In genomic region chr6:44674226-44675155, GRCh38 we compare ENCODE assay signal across 28 cellular contexts.
A peak's percentile ranks its signal among the peaks of the same experiment; 100 is the strongest.
DNase-seq lines count a peak whose midpoint lies in the region; ATAC-seq and TF ChIP-seq lines count a peak whose summit lies in the region.
"Had no signal": no experiment of that assay in that cellular context is flagged by ENCODE, and none has a peak within 500 bp of the region (broad histone marks: within the 10 kb centered on the region; RNA-seq: fewer than 3 reads in every experiment).

No MANE protein-coding gene starts in this region.

- H3K36me3 Mint-ChIP-seq in naive thymus-derived CD8-positive, alpha-beta T cell: no peaks in the 10 kb centered on the region
- H3K36me3 Mint-ChIP-seq: activated naive CD8-positive, alpha-beta T cell treated with anti-CD3 and anti-CD28 coated beads, Interleukin-2, amount 10 ng/mL, durations not matched to agents 7 days and 5 days; mesothelial cell of epicardium; naive thymus-derived CD4-positive, alpha-beta T cell had no signal

- H3K4me3 Mint-ChIP-seq in naive thymus-derived CD8-positive, alpha-beta T cell: no peak overlapping the region
- H3K4me3 Mint-ChIP-seq: activated naive CD8-positive, alpha-beta T cell treated with anti-CD3 and anti-CD28 coated beads, Interleukin-2, amount 10 ng/mL, durations not matched to agents 7 days and 5 days; activated T-helper 17 cell treated with anti-CD3 and anti-CD28 coated beads, Interleukin-2, amount 50 U/mL, for 72 hours; HFFc6; mesothelial cell of epicardium; naive thymus-derived CD4-positive, alpha-beta T cell; stimulated activated naive CD8-positive, alpha-beta T cell treated with anti-CD3 and anti-CD28 coated beads, Interleukin-15, amount 100 ng/mL, for 72 hours had no signal

- POLR2A ChIA-PET in naive thymus-derived CD8-positive, alpha-beta T cell (lab: Charles Lee): no interaction called here

- H3K4me1 ChIP-seq in mammary epithelial cell (ENCODE audit: insufficient read depth, low read length) (peaks cover 37% of the 10 kb centered on the region), hepatocyte (ENCODE audit: insufficient read depth) (no peaks in the 10 kb centered on the region)
- H3K4me1 ChIP-seq: BLaER1, heart left ventricle, left lung, right lobe of liver, thyroid gland had no signal

- CTCF ChIA-PET in mammary epithelial cell (lab: Charles Lee; ENCODE audit: low non-redundant PET): no interaction called here

- TF ChIP-seq CTCF in mammary epithelial cell (conservative IDR thresholded peaks at IDR 0.05 in 1 of 2, IDR thresholded peaks at IDR 0.05 in 1 of 2; ENCODE audit: extremely low read depth in 1 of 2, insufficient read depth in 1 of 2, low read depth in 1 of 2, low read length in 2 of 2) (no peak), hepatocyte (IDR thresholded peaks at IDR 0.05; ENCODE audit: poor library complexity) (no peak)

- H3K36me3 ChIP-seq in mammary epithelial cell (ENCODE audit: insufficient read depth, low read length) (no peaks in the 10 kb centered on the region), hepatocyte (replicated peaks; ENCODE audit: insufficient read depth, low read depth) (no peaks in the 10 kb centered on the region)
- H3K36me3 ChIP-seq: BLaER1, heart left ventricle, left lung, ovary, right lobe of liver, thyroid gland had no signal

- H3K27me3 ChIP-seq in mammary epithelial cell (ENCODE audit: insufficient read depth, low read length) (no peaks in the 10 kb centered on the region), hepatocyte (peaks cover 9% of the 10 kb centered on the region)
- H3K27me3 ChIP-seq: BLaER1, ovary, right lobe of liver, thyroid gland had no signal

- peak overlapping the region; percentile 7 for H3K9ac ChIP-seq in mammary epithelial cell (ENCODE audit: insufficient read depth, low read length)
- H3K9ac ChIP-seq: BLaER1 had no signal

- H3K9me2 ChIP-seq in hepatocyte (replicated peaks; ENCODE audit: insufficient read depth): no peaks in the 10 kb centered on the region

- peaks cover 0 to 4% (median 0%) of the 10 kb centered on the region in 4 donors for H3K4me1 Mint-ChIP-seq in naive thymus-derived CD8-positive, alpha-beta T cell
- H3K4me1 Mint-ChIP-seq: activated naive CD8-positive, alpha-beta T cell treated with anti-CD3 and anti-CD28 coated beads, Interleukin-2, amount 10 ng/mL, durations not matched to agents 7 days and 5 days; activated T-helper 17 cell treated with anti-CD3 and anti-CD28 coated beads, Interleukin-2, amount 50 U/mL, for 72 hours; mesothelial cell of epicardium; naive thymus-derived CD4-positive, alpha-beta T cell; stimulated activated naive CD8-positive, alpha-beta T cell treated with anti-CD3 and anti-CD28 coated beads, Interleukin-15, amount 100 ng/mL, for 72 hours had no signal

- H2AFZ ChIP-seq in mammary epithelial cell (ENCODE audit: low read depth, low read length): no peak overlapping the region
- H2AFZ ChIP-seq in hepatocyte: no peak overlapping the region

- no TSS peak for BruUV-seq in mammary epithelial cell (replicated peaks; lab: Mats Ljungman, UMichigan)

- intact Hi-C loops in mammary epithelial cell (cut with micrococcal nuclease): loop anchor here (1.0 kb wide), 1 partner anchor 13 kb away; no protein-coding TSS in a partner anchor

- H3K4me2 ChIP-seq in mammary epithelial cell (ENCODE audit: insufficient read depth, low read depth, low read length) (no peak overlapping the region), hepatocyte (no peak overlapping the region)
- H3K4me2 ChIP-seq: BLaER1 had no signal

- peaks cover 0 to 3% (median 0%) of the 10 kb centered on the region in 5 donors for H3K27me3 Mint-ChIP-seq in naive thymus-derived CD8-positive, alpha-beta T cell
- H3K27me3 Mint-ChIP-seq: activated T-helper 17 cell treated with anti-CD3 and anti-CD28 coated beads, Interleukin-2, amount 50 U/mL, for 72 hours; stimulated activated naive CD8-positive, alpha-beta T cell treated with anti-CD3 and anti-CD28 coated beads, Interleukin-15, amount 100 ng/mL, for 72 hours had no signal

- DNase-seq in ELF-1 (ENCODE audit: low read depth, low spot score) (peak; percentile 61), M059J (ENCODE audit: low read depth) (peak; percentile 69), mammary epithelial cell (peak; percentile 93), kidney tubule cell (ENCODE audit: low spot score) (peak; percentile 72), hepatocyte (ENCODE audit: low spot score) (no peak), SHP77 treated with DMSO at 0.1 percent for 48 hours (lab: John Stamatoyannopoulos, UW) (no peak)
- no peak for DNase-seq in naive thymus-derived CD8-positive, alpha-beta T cell
- DNase-seq in stimulated activated CD4-positive, alpha-beta T cell treated with anti-CD3 and anti-CD28 coated beads, Interleukin-4, amount 100 ng/mL, for 24 hours: no peak
- DNase-seq: activated CD4-positive, alpha-beta T cell treated with anti-CD3 and anti-CD28 coated beads for 48 hours; activated naive CD8-positive, alpha-beta T cell treated with anti-CD3 and anti-CD28 coated beads, Interleukin-2, amount 10 ng/mL, durations not matched to agents 7 days and 5 days; COR-L47; dorsolateral prefrontal cortex; heart left ventricle; HFFc6; left lung; MM.1S; naive thymus-derived CD4-positive, alpha-beta T cell; NCI-H1436 treated with DMSO at 0.1 percent for 48 hours; NCI-H510A treated with DMSO at 0.1 percent for 48 hours; ovary; right lobe of liver; stimulated activated CD4-positive, alpha-beta T cell treated with anti-CD3 and anti-CD28 coated beads, Interleukin-15, amount 100 ng/mL, for 24 hours; stimulated activated naive CD8-positive, alpha-beta T cell treated with anti-CD3 and anti-CD28 coated beads, Interleukin-15, amount 100 ng/mL, for 72 hours; thyroid gland had no signal

- 59% methylated on average over 11 of the region's 11 CpGs for WGBS in mammary epithelial cell (ENCODE audit: low coverage, missing lambda C conversion rate)
- WGBS in hepatocyte (ENCODE audit: low lambda C conversion rate, missing lambda C conversion rate): 80% methylated on average over 11 of the region's 11 CpGs

- dilution Hi-C loops in mammary epithelial cell (cut with HindIII; ENCODE audit: low sequenced_read_pairs): no loop called here

- H3K4me3 ChIP-seq in mammary epithelial cell (replicated peaks in 1 of 3; ENCODE audit: insufficient read depth in 1 of 3, low read depth in 2 of 3, low read length in 3 of 3) (no peak overlapping the region), hepatocyte (no peak overlapping the region)
- H3K4me3 ChIP-seq: BLaER1, dorsolateral prefrontal cortex, heart left ventricle, left lung, ovary, right lobe of liver, thyroid gland had no signal

- H3K27ac Mint-ChIP-seq in naive thymus-derived CD8-positive, alpha-beta T cell: peak overlapping the region in 1 of 10 donors; percentile 36
- H3K27ac Mint-ChIP-seq: activated naive CD8-positive, alpha-beta T cell treated with anti-CD3 and anti-CD28 coated beads, Interleukin-2, amount 10 ng/mL, durations not matched to agents 7 days and 5 days; activated T-helper 17 cell treated with anti-CD3 and anti-CD28 coated beads, Interleukin-2, amount 50 U/mL, for 72 hours; HFFc6; mesothelial cell of epicardium; naive thymus-derived CD4-positive, alpha-beta T cell; stimulated activated naive CD8-positive, alpha-beta T cell treated with anti-CD3 and anti-CD28 coated beads, Interleukin-15, amount 100 ng/mL, for 72 hours had no signal

- H3K9me3 ChIP-seq in mammary epithelial cell (replicated peaks; ENCODE audit: insufficient read depth, low read length): no peaks in the 10 kb centered on the region
- H3K9me3 ChIP-seq in hepatocyte (ENCODE audit: low read depth): no peaks in the 10 kb centered on the region
- H3K9me3 ChIP-seq: BLaER1, heart left ventricle, left lung, ovary, right lobe of liver, thyroid gland had no signal

- H4K20me1 ChIP-seq in mammary epithelial cell (ENCODE audit: insufficient read depth, low read length): no peaks in the 10 kb centered on the region
- H4K20me1 ChIP-seq in hepatocyte (ENCODE audit: insufficient read depth, poor library complexity, severe bottlenecking): no peaks in the 10 kb centered on the region
- H4K20me1 ChIP-seq: BLaER1 had no signal

- H3K79me2 ChIP-seq in mammary epithelial cell (ENCODE audit: insufficient read depth, low read length) (no peaks in the 10 kb centered on the region), hepatocyte (no peaks in the 10 kb centered on the region)

- ATAC-seq in naive thymus-derived CD8-positive, alpha-beta T cell: no peak
- ATAC-seq: activated T-helper 17 cell treated with anti-CD3 and anti-CD28 coated beads, Interleukin-2, amount 50 U/mL, for 72 hours; heart left ventricle; left lung; naive thymus-derived CD4-positive, alpha-beta T cell; right lobe of liver; SK-N-SH treated with all-trans-retinoic acid at 6 μM for 48 hours; stimulated activated naive CD8-positive, alpha-beta T cell treated with anti-CD3 and anti-CD28 coated beads, Interleukin-15, amount 100 ng/mL, for 72 hours had no signal

- H3K9me3 Mint-ChIP-seq in naive thymus-derived CD8-positive, alpha-beta T cell: no peaks in the 10 kb centered on the region
- H3K9me3 Mint-ChIP-seq: activated naive CD8-positive, alpha-beta T cell treated with anti-CD3 and anti-CD28 coated beads, Interleukin-2, amount 10 ng/mL, durations not matched to agents 7 days and 5 days; activated T-helper 17 cell treated with anti-CD3 and anti-CD28 coated beads, Interleukin-2, amount 50 U/mL, for 72 hours; HFFc6; mesothelial cell of epicardium; stimulated activated naive CD8-positive, alpha-beta T cell treated with anti-CD3 and anti-CD28 coated beads, Interleukin-15, amount 100 ng/mL, for 72 hours had no signal

- H3K27ac ChIP-seq in mammary epithelial cell (ENCODE audit: insufficient read depth, low read depth, low read length) (peak overlapping the region; percentile 41), hepatocyte (no peak overlapping the region)
- H3K27ac ChIP-seq: BLaER1, dorsolateral prefrontal cortex, heart left ventricle, left lung, ovary, right lobe of liver, thyroid gland had no signal

- in situ Hi-C loops in mammary epithelial cell (cut with MboI; ENCODE audit: low sequenced_read_pairs in 2 of 2): loop anchor here in 1 of 2 donors (25.0 kb wide), 1 partner anchor 1238 kb away; no protein-coding TSS in a partner anchor

Comparison
In these comparisons a context has a peak if more than half of its experiments do, and no peak if none do; other contexts are left out.
1. DNase-seq: peak in ELF-1 (single experiment), M059J (single experiment), mammary epithelial cell (single experiment) and kidney tubule cell (single experiment); none in naive thymus-derived CD8-positive, alpha-beta T cell (0 of 10), stimulated activated CD4-positive, alpha-beta T cell treated with anti-CD3 and anti-CD28 coated beads, Interleukin-4, amount 100 ng/mL, for 24 hours (single experiment), hepatocyte (single experiment) and SHP77 treated with DMSO at 0.1 percent for 48 hours (single experiment).